In genomic region chr7:102146122-102146521, GRCh38 we compare ENCODE assay signal across 1 cellular context.
TF ChIP-seq lines count a peak whose summit lies in the region.

No MANE protein-coding gene starts in this region.

TF ChIP-seq in WTC11, 78 proteins besides CTCF, POLR2A, EP300 and RAD21 (continued from another document):
- TF ChIP-seq GRHL2 (CRISPR knock-in tag; IDR thresholded peaks at IDR 0.05; ENCODE audit: insufficient replicate concordance, severe bottlenecking): no peak
- no peak for TF ChIP-seq E2F5 (CRISPR knock-in tag; IDR thresholded peaks at IDR 0.05)
- TF ChIP-seq ELF4 (CRISPR knock-in tag; IDR thresholded peaks at IDR 0.05; ENCODE audit: low read depth): no peak
- TF ChIP-seq CBFB (CRISPR knock-in tag; IDR thresholded peaks at IDR 0.05; ENCODE audit: low read depth): no peak
- TF ChIP-seq ZNF219 (CRISPR knock-in tag; IDR thresholded peaks at IDR 0.05; ENCODE audit: borderline replicate concordance): no peak
- no peak for TF ChIP-seq AFF4 (CRISPR knock-in tag; IDR thresholded peaks at IDR 0.05; ENCODE audit: borderline replicate concordance)
- TF ChIP-seq NFE2L1 (CRISPR knock-in tag; IDR thresholded peaks at IDR 0.05): no peak
- TF ChIP-seq RORB (CRISPR knock-in tag; IDR thresholded peaks at IDR 0.05): no peak
- no peak for TF ChIP-seq ZNF425 (CRISPR knock-in tag; conservative IDR thresholded peaks at IDR 0.05)
TF ChIP-seq in WTC11: peak in this region for 0.
